In the genomic region with DNA sequence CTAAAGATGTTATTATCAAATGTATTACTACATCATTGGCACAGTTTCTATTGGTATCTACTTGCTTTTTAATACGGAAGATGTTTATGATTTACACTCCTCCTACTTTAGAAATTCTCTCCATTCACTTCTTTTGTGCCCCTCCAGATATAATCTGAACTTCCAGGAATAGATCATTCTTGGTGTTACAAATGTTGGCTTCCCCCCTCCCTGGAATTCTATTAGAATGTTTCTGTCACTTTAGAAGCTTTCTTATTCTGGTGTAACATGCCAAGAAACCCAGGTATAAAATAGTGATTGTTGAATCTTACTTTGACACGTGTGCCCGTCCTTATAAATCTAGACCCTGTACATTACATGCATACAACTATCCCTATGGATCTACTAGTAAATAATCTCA, we compare ENCODE assay signal across 2 cellular contexts.
TF ChIP-seq lines count a peak whose summit lies in the region.

No MANE protein-coding gene starts in this region.

TF ChIP-seq in SK-N-SH, 30 proteins besides CTCF, POLR2A, EP300 and RAD21 (continued from another document):
- TF ChIP-seq YY1 (IDR thresholded peaks at IDR 0.05; ENCODE audit: low read depth): no peak
- TF ChIP-seq, protein P1, sequence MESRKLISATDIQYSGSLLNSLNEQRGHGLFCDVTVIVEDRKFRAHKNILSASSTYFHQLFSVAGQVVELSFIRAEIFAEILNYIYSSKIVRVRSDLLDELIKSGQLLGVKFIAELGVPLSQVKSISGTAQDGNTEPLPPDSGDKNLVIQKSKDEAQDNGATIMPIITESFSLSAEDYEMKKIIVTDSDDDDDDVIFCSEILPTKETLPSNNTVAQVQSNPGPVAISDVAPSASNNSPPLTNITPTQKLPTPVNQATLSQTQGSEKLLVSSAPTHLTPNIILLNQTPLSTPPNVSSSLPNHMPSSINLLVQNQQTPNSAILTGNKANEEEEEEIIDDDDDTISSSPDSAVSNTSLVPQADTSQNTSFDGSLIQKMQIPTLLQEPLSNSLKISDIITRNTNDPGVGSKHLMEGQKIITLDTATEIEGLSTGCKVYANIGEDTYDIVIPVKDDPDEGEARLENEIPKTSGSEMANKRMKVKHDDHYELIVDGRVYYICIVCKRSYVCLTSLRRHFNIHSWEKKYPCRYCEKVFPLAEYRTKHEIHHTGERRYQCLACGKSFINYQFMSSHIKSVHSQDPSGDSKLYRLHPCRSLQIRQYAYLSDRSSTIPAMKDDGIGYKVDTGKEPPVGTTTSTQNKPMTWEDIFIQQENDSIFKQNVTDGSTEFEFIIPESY (IDR thresholded peaks at IDR 0.05; ENCODE audit: borderline replicate concordance, low read depth): no peak
- no peak for TF ChIP-seq SIN3A (IDR thresholded peaks at IDR 0.05; ENCODE audit: borderline replicate concordance, low read depth, low read length)
- TF ChIP-seq RXRA (IDR thresholded peaks at IDR 0.05; ENCODE audit: borderline replicate concordance, low read depth): no peak
- no peak for TF ChIP-seq GATA2 (CRISPR knock-in tag; IDR thresholded peaks at IDR 0.05)
- TF ChIP-seq NFIC (IDR thresholded peaks at IDR 0.05; ENCODE audit: borderline replicate concordance): no peak
- TF ChIP-seq ELF1 (IDR thresholded peaks at IDR 0.05): no peak
TF ChIP-seq in SK-N-SH: peak in this region for 0.

TF ChIP-seq in SK-N-SH treated with all-trans-retinoic acid at 6 μM for 48 hours, 23 proteins besides CTCF, POLR2A, EP300 and RAD21 (continued from another document):
- TF ChIP-seq, protein P2, sequence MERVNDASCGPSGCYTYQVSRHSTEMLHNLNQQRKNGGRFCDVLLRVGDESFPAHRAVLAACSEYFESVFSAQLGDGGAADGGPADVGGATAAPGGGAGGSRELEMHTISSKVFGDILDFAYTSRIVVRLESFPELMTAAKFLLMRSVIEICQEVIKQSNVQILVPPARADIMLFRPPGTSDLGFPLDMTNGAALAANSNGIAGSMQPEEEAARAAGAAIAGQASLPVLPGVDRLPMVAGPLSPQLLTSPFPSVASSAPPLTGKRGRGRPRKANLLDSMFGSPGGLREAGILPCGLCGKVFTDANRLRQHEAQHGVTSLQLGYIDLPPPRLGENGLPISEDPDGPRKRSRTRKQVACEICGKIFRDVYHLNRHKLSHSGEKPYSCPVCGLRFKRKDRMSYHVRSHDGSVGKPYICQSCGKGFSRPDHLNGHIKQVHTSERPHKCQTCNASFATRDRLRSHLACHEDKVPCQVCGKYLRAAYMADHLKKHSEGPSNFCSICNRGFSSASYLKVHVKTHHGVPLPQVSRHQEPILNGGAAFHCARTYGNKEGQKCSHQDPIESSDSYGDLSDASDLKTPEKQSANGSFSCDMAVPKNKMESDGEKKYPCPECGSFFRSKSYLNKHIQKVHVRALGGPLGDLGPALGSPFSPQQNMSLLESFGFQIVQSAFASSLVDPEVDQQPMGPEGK (CRISPR knock-in tag; IDR thresholded peaks at IDR 0.05; ENCODE audit: borderline replicate concordance): no peak
- no peak for TF ChIP-seq ZNF70 (CRISPR knock-in tag; IDR thresholded peaks at IDR 0.05)
- TF ChIP-seq, protein P3, sequence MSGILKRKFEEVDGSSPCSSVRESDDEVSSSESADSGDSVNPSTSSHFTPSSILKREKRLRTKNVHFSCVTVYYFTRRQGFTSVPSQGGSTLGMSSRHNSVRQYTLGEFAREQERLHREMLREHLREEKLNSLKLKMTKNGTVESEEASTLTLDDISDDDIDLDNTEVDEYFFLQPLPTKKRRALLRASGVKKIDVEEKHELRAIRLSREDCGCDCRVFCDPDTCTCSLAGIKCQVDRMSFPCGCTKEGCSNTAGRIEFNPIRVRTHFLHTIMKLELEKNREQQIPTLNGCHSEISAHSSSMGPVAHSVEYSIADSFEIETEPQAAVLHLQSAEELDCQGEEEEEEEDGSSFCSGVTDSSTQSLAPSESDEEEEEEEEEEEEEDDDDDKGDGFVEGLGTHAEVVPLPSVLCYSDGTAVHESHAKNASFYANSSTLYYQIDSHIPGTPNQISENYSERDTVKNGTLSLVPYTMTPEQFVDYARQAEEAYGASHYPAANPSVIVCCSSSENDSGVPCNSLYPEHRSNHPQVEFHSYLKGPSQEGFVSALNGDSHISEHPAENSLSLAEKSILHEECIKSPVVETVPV (CRISPR knock-in tag; IDR thresholded peaks at IDR 0.05): no peak
- TF ChIP-seq ZNF565 (CRISPR knock-in tag; conservative IDR thresholded peaks at IDR 0.05; ENCODE audit: low read depth): no peak
- no peak for TF ChIP-seq TOX (CRISPR knock-in tag; IDR thresholded peaks at IDR 0.05; ENCODE audit: borderline replicate concordance)
- TF ChIP-seq ISL1 (CRISPR knock-in tag; IDR thresholded peaks at IDR 0.05): no peak
- no peak for TF ChIP-seq RARB (CRISPR knock-in tag; IDR thresholded peaks at IDR 0.05)
- TF ChIP-seq ZNF8 (CRISPR knock-in tag; IDR thresholded peaks at IDR 0.05): no peak
- no peak for TF ChIP-seq BACH2 (CRISPR knock-in tag; IDR thresholded peaks at IDR 0.05; ENCODE audit: borderline replicate concordance)
- no peak for TF ChIP-seq PPARA (CRISPR knock-in tag; IDR thresholded peaks at IDR 0.05; ENCODE audit: borderline replicate concordance)
- no peak for TF ChIP-seq ZC3H10 (CRISPR knock-in tag; IDR thresholded peaks at IDR 0.05)
